9 cellular contexts compared by ENCODE assay signal in genomic region chr11:72069200-72069599, GRCh38. TPM values are rescaled to one million over a fixed set of nuclear protein-coding genes. Genes with fewer than 3 reads are reported as not detected.
DNase-seq lines count a peak whose midpoint lies in the region; ATAC-seq and TF ChIP-seq lines count a peak whose summit lies in the region.
"Had no signal": no experiment of that assay in that cellular context is flagged by ENCODE, and none has a peak within 500 bp of the region (broad histone marks: within the 10 kb centered on the region; RNA-seq: fewer than 3 reads in every experiment).

No MANE protein-coding gene starts in this region.

- ATAC-seq in stimulated activated naive CD8-positive, alpha-beta T cell treated with anti-CD3 and anti-CD28 coated beads, Interleukin-15, amount 100 ng/mL, for 72 hours: no peak
- ATAC-seq in aorta (ENCODE audit: low FRiP score) (peak; percentile 42), GM19351 (IDR thresholded peaks at IDR 0.05; ENCODE audit: unreplicated experiment) (no peak), HG02938 (IDR thresholded peaks at IDR 0.05; ENCODE audit: unreplicated experiment) (no peak)

- intact Hi-C loops in aorta (cut with DNase I): no loop called here

- no peaks in the 10 kb centered on the region for H3K9me3 ChIP-seq in aorta (ENCODE audit: control insufficient read depth, low read length)

- H3K27ac ChIP-seq in cingulate gyrus (ENCODE audit: low read depth, low read length) (peak overlapping the region; percentile 78), aorta (ENCODE audit: low read depth in 1 of 2, low read length in 2 of 2) (peak overlapping the region; percentile 57 to 84)

- TF ChIP-seq CTCF in mesothelial cell of epicardium (IDR thresholded peaks at IDR 0.05; ENCODE audit: unreplicated experiment): no peak

- no peaks in the 10 kb centered on the region for H3K27me3 ChIP-seq in aorta (ENCODE audit: control insufficient read depth in 1 of 2, insufficient read depth in 2 of 2, low read length in 1 of 2)

- no peak for DNase-seq in stimulated activated naive CD8-positive, alpha-beta T cell treated with anti-CD3 and anti-CD28 coated beads, Interleukin-15, amount 100 ng/mL, for 72 hours
- no peak for DNase-seq in mesothelial cell of epicardium (ENCODE audit: low spot score in 2 of 2, unreplicated experiment in 2 of 2)
- DNase-seq in aorta: no peak
- DNase-seq in NCI-H226: no peak
- DNase-seq: SHP77 treated with DMSO at 0.1 percent for 48 hours had no signal

- H3K36me3 Mint-ChIP-seq in stimulated activated naive CD8-positive, alpha-beta T cell treated with anti-CD3 and anti-CD28 coated beads, Interleukin-15, Interleukin-2, amounts not matched to agents 100 ng/mL and 50 ng/mL, for 24 hours (ENCODE audit: low read depth): peaks cover 48% of the 10 kb centered on the region
- peaks cover 7% of the 10 kb centered on the region for H3K36me3 Mint-ChIP-seq in mesothelial cell of epicardium

- no peaks in the 10 kb centered on the region for H3K9me3 Mint-ChIP-seq in stimulated activated naive CD8-positive, alpha-beta T cell treated with anti-CD3 and anti-CD28 coated beads, Interleukin-15, Interleukin-2, amounts not matched to agents 100 ng/mL and 50 ng/mL, for 24 hours
- H3K9me3 Mint-ChIP-seq in stimulated activated naive CD8-positive, alpha-beta T cell treated with anti-CD3 and anti-CD28 coated beads, Interleukin-15, amount 100 ng/mL, for 72 hours: no peaks in the 10 kb centered on the region
- H3K9me3 Mint-ChIP-seq in mesothelial cell of epicardium: no peaks in the 10 kb centered on the region

- H3K4me3 ChIP-seq in aorta (ENCODE audit: low read length in 2 of 2): no peak overlapping the region

- H3K27ac Mint-ChIP-seq in stimulated activated naive CD8-positive, alpha-beta T cell treated with anti-CD3 and anti-CD28 coated beads, Interleukin-15, Interleukin-2, amounts not matched to agents 100 ng/mL and 50 ng/mL, for 24 hours: peak overlapping the region; percentile 33
- no peak overlapping the region for H3K27ac Mint-ChIP-seq in stimulated activated naive CD8-positive, alpha-beta T cell treated with anti-CD3 and anti-CD28 coated beads, Interleukin-15, amount 100 ng/mL, for 72 hours
- peak overlapping the region; percentile 44 for H3K27ac Mint-ChIP-seq in mesothelial cell of epicardium

- peak overlapping the region; percentile 14 for H3K4me3 Mint-ChIP-seq in stimulated activated naive CD8-positive, alpha-beta T cell treated with anti-CD3 and anti-CD28 coated beads, Interleukin-15, Interleukin-2, amounts not matched to agents 100 ng/mL and 50 ng/mL, for 24 hours
- no peak overlapping the region for H3K4me3 Mint-ChIP-seq in stimulated activated naive CD8-positive, alpha-beta T cell treated with anti-CD3 and anti-CD28 coated beads, Interleukin-15, amount 100 ng/mL, for 72 hours
- no peak overlapping the region for H3K4me3 Mint-ChIP-seq in mesothelial cell of epicardium

- no peaks in the 10 kb centered on the region for H3K27me3 Mint-ChIP-seq in stimulated activated naive CD8-positive, alpha-beta T cell treated with anti-CD3 and anti-CD28 coated beads, Interleukin-15, Interleukin-2, amounts not matched to agents 100 ng/mL and 50 ng/mL, for 24 hours
- no peaks in the 10 kb centered on the region for H3K27me3 Mint-ChIP-seq in stimulated activated naive CD8-positive, alpha-beta T cell treated with anti-CD3 and anti-CD28 coated beads, Interleukin-15, amount 100 ng/mL, for 72 hours
- no peaks in the 10 kb centered on the region for H3K27me3 Mint-ChIP-seq in mesothelial cell of epicardium (ENCODE audit: low read depth)

- H3K4me1 Mint-ChIP-seq in stimulated activated naive CD8-positive, alpha-beta T cell treated with anti-CD3 and anti-CD28 coated beads, Interleukin-15, Interleukin-2, amounts not matched to agents 100 ng/mL and 50 ng/mL, for 24 hours (ENCODE audit: low read depth): peaks cover 51% of the 10 kb centered on the region
- H3K4me1 Mint-ChIP-seq in stimulated activated naive CD8-positive, alpha-beta T cell treated with anti-CD3 and anti-CD28 coated beads, Interleukin-15, amount 100 ng/mL, for 72 hours: peaks cover 46% of the 10 kb centered on the region
- H3K4me1 Mint-ChIP-seq in mesothelial cell of epicardium: peaks cover 30% of the 10 kb centered on the region

- H3K4me1 ChIP-seq in aorta (ENCODE audit: control insufficient read depth in 1 of 2, insufficient read depth in 2 of 2, low read length in 2 of 2): peaks cover 0 to 5% of the 10 kb centered on the region in 2 donors

- H3K36me3 ChIP-seq in aorta (ENCODE audit: control insufficient read depth in 1 of 2, insufficient read depth in 2 of 2, low read length in 1 of 2): no peaks in the 10 kb centered on the region

RNA-seq across cellular contexts. Expression of gene NUMA1, which starts 11.1 kb away (rescaled TPM):
- 317 to 334 TPM (median 327 TPM) in 3 replicates for total RNA-seq in mesothelial cell of epicardium
- 100 to 1,000 TPM; 150 to 241 TPM for total RNA-seq in aorta
- 100 to 1,000 TPM in 1 of 2 donors, 10 to 100 TPM in 1; 40.4 to 322 TPM for polyA plus RNA-seq in aorta

RNA-seq across cellular contexts. Expression of gene LRRC51, which starts 11.4 kb away (rescaled TPM):
- total RNA-seq in mesothelial cell of epicardium (3.0 to 5.2 TPM (median 4.3 TPM) in 3 replicates), aorta (1 to 10 TPM; 6.6 to 8.5 TPM)
- 10 to 100 TPM in 1 of 2 donors, 1 to 10 TPM in 1; 8.6 to 12.8 TPM for polyA plus RNA-seq in aorta

RNA-seq across cellular contexts. Expression of gene LAMTOR1, which starts 33.9 kb away (rescaled TPM):
- total RNA-seq in mesothelial cell of epicardium (69.1 to 76.5 TPM (median 74.2 TPM) in 3 replicates), aorta (10 to 100 TPM; 61.1 to 62.6 TPM)
- 100 to 1,000 TPM; 100 to 160 TPM for polyA plus RNA-seq in aorta

RNA-seq across cellular contexts. Expression of gene TOMT, which starts 36.5 kb away (rescaled TPM):
- total RNA-seq in mesothelial cell of epicardium: not detected in 3 replicates
- not detected for total RNA-seq in aorta
- not detected for polyA plus RNA-seq in aorta

RNA-seq across cellular contexts. Expression of gene ANAPC15, which starts 43.3 kb away (rescaled TPM):
- 39.3 to 39.5 TPM (median 39.4 TPM) in 3 replicates for total RNA-seq in mesothelial cell of epicardium
- 10 to 100 TPM; 24.6 to 24.7 TPM for total RNA-seq in aorta
- polyA plus RNA-seq in aorta: 10 to 100 TPM; 48.5 to 71.6 TPM

Comparison
In these comparisons a context has a peak if more than half of its experiments do, and no peak if none do; other contexts are left out.
1. H3K27ac Mint-ChIP-seq: peak in stimulated activated naive CD8-positive, alpha-beta T cell treated with anti-CD3 and anti-CD28 coated beads, Interleukin-15, Interleukin-2, amounts not matched to agents 100 ng/mL and 50 ng/mL, for 24 hours (single experiment) and mesothelial cell of epicardium (single experiment); none in stimulated activated naive CD8-positive, alpha-beta T cell treated with anti-CD3 and anti-CD28 coated beads, Interleukin-15, amount 100 ng/mL, for 72 hours (0 of 2).